ENCODE assay signal across 24 cellular contexts in genomic region chr15:97126556-97127233, GRCh38.
DNase-seq lines count a peak whose midpoint lies in the region; ATAC-seq, FAIRE-seq and TF ChIP-seq lines count a peak whose summit lies in the region.
"Had no signal": no experiment of that assay in that cellular context is flagged by ENCODE, and none has a peak within 500 bp of the region (broad histone marks: within the 10 kb centered on the region; RNA-seq: fewer than 3 reads in every experiment).

No MANE protein-coding gene starts in this region.

- H3K4me3 Mint-ChIP-seq in GM23338, result no peak overlapping the region
- H3K4me3 Mint-ChIP-seq in CD8-positive, alpha-beta T cell, result no peak overlapping the region
- H3K4me3 Mint-ChIP-seq: activated T-cell treated with anti-CD3 and anti-CD28 coated beads, Interleukin-2, amount 50 U/mL, for 72 hours; CD8-positive, alpha-beta memory T cell; neural crest cell had no signal

- H3K9ac ChIP-seq in H1 (replicated peaks in 1 of 4; ENCODE audit: extremely low read depth in 1 of 4, low read depth in 3 of 4, low read length in 3 of 4) (no peak overlapping the region), trophoblast cell (ENCODE audit: low read length) (no peak overlapping the region)

- no peaks in the 10 kb centered on the region for H3K27me3 Mint-ChIP-seq in GM23338 (ENCODE audit: insufficient read depth, low read depth, poor library complexity)
- no peaks in the 10 kb centered on the region for H3K27me3 Mint-ChIP-seq in CD8-positive, alpha-beta T cell (ENCODE audit: low read depth)
- H3K27me3 Mint-ChIP-seq: CD8-positive, alpha-beta memory T cell had no signal

- H3K4ac ChIP-seq in H1 (replicated peaks; ENCODE audit: insufficient read length, low read depth, low read length) (no peak overlapping the region), trophoblast cell (ENCODE audit: low read depth, low read length) (no peak overlapping the region)

- H3K4me3 ChIP-seq in GM23338 (no peak overlapping the region), H1 (ENCODE audit: extremely low read depth in 1 of 4, insufficient read depth in 2 of 4, low read depth in 3 of 4, low read length in 4 of 4) (no peak overlapping the region), trophoblast cell (ENCODE audit: low read depth, low read length) (no peak overlapping the region)
- no peak overlapping the region for H3K4me3 ChIP-seq in CD8-positive, alpha-beta T cell (ENCODE audit: low read depth, low read length)
- H3K4me3 ChIP-seq: ascending aorta, psoas muscle, thyroid gland had no signal

- CTCF ChIA-PET in H1 (lab: Charles Lee; ENCODE audit: partially characterized antibody), result interaction anchor here (0.7 to 3.0 kb wide), 11 partner anchors 9 to 547 kb away, joined by 3 to 12 read pairs (median 3); no protein-coding TSS in a partner anchor
- CTCF ChIA-PET in CD8-positive, alpha-beta T cell (lab: Charles Lee), result no interaction called here

- H3K9me2 ChIP-seq in GM23338 (ENCODE audit: insufficient read depth), result no peaks in the 10 kb centered on the region

- TF ChIP-seq POLR2A in H1 (IDR thresholded peaks at IDR 0.05; ENCODE audit: control extremely low read depth in 1 of 2, low read depth in 2 of 2, low read length in 2 of 2), result no peak

- 89% methylated on average over 4 of the region's 4 CpGs; no CpG with 5 or more reads in 1 of the 2 experiments for WGBS in H1 (ENCODE audit: extremely low coverage in 1 of 2, insufficient coverage in 1 of 2, insufficient read length in 1 of 2, insufficient replicate concordance in 2 of 2, low coverage in 1 of 2, low lambda C conversion rate in 2 of 2, missing lambda C conversion rate in 1 of 2), 2 experiments
- no CpG with 5 or more reads among the region's 4 CpGs for WGBS in trophoblast cell (ENCODE audit: extremely low coverage, insufficient coverage, insufficient read length)

- H3K23ac ChIP-seq in H1 (ENCODE audit: insufficient read length), result no peak overlapping the region
- no peak overlapping the region for H3K23ac ChIP-seq in trophoblast cell (ENCODE audit: low read length)

- no peak overlapping the region for H2AFZ ChIP-seq in GM23338
- peak overlapping the region; percentile 80 for H2AFZ ChIP-seq in H1 (ENCODE audit: low read length)
- H2AFZ ChIP-seq in trophoblast cell (ENCODE audit: insufficient read depth, low read length, poor library complexity), result no peak overlapping the region

- H3K4me2 ChIP-seq in GM23338 (no peak overlapping the region), H1 (ENCODE audit: insufficient read depth in 1 of 2, low read depth in 2 of 2, low read length in 2 of 2) (no peak overlapping the region), trophoblast cell (ENCODE audit: low read length) (peak overlapping the region; percentile 20)

- no peak overlapping the region for H4K8ac ChIP-seq in H1 (ENCODE audit: extremely low read depth, insufficient read depth, low read length)
- no peak overlapping the region for H4K8ac ChIP-seq in trophoblast cell (ENCODE audit: low read depth, low read length)

- no peaks in the 10 kb centered on the region for H3K4me1 Mint-ChIP-seq in GM23338
- H3K4me1 Mint-ChIP-seq in CD8-positive, alpha-beta T cell (ENCODE audit: low read depth), result no peaks in the 10 kb centered on the region
- H3K4me1 Mint-ChIP-seq: CD8-positive, alpha-beta memory T cell; neural crest cell had no signal

- H3K79me2 ChIP-seq in GM23338 (replicated peaks; ENCODE audit: insufficient read depth), result no peaks in the 10 kb centered on the region
- H3K79me2 ChIP-seq in H1 (ENCODE audit: control insufficient read depth in 1 of 2, insufficient read depth in 2 of 2, low read length in 2 of 2), result no peaks in the 10 kb centered on the region
- H3K79me2 ChIP-seq in trophoblast cell (ENCODE audit: control insufficient read depth, insufficient read depth, low read length, poor library complexity), result no peaks in the 10 kb centered on the region

- H4K12ac ChIP-seq in trophoblast cell (ENCODE audit: low read depth, low read length), result no peak overlapping the region

- H3K18ac ChIP-seq in H1 (ENCODE audit: extremely low read depth, low read length), result no peak overlapping the region
- H3K18ac ChIP-seq in trophoblast cell (ENCODE audit: low read length), result no peak overlapping the region

- DNase-seq in GM23338 (ENCODE audit: low spot score) (peak; percentile 18), OCI-M1 (lab: John Stamatoyannopoulos, UW) (peak; percentile 4), H1 (ENCODE audit: low read depth in 1 of 2, low spot score in 2 of 2) (no peak), trophoblast cell (peak; percentile 94 to 98), NCI-H774 (lab: John Stamatoyannopoulos, UW) (no peak)
- no peak for DNase-seq in CD8-positive, alpha-beta T cell
- DNase-seq: activated naive CD4-positive, alpha-beta T cell treated with anti-CD3 and anti-CD28 coated beads, Interleukin-2, amount 50 U/mL, for 16 hours; activated T-cell treated with anti-CD3 and anti-CD28 coated beads, Interleukin-2, amount 50 U/mL, for 72 hours; CD8-positive, alpha-beta memory T cell; cerebellar nuclear complex; effector memory CD4-positive, alpha-beta T cell; KBM-7; left colon; NCI-H187 treated with DMSO at 0.1 percent for 48 hours; NCI-H510A; psoas muscle; Right ventricle myocardium superior; stimulated activated CD4-positive, alpha-beta T cell treated with anti-CD3 and anti-CD28 coated beads, Interleukin-4, amount 100 ng/mL, for 1 hour; stimulated activated naive CD8-positive, alpha-beta T cell treated with anti-CD3 and anti-CD28 coated beads, Interleukin-15, Interleukin-2, amounts not matched to agents 100 U/mL and 50 U/mL, for 24 hours; thyroid gland had no signal

- intact Hi-C loops in CD8-positive, alpha-beta T cell (cut with DNase I, micrococcal nuclease), result no loop called here

- H2BK12ac ChIP-seq in H1 (ENCODE audit: low read depth, low read length) (no peak overlapping the region), trophoblast cell (ENCODE audit: low read length) (no peak overlapping the region)

- H3K79me1 ChIP-seq in H1 (ENCODE audit: low read depth, low read length), result no peaks in the 10 kb centered on the region
- no peaks in the 10 kb centered on the region for H3K79me1 ChIP-seq in trophoblast cell (ENCODE audit: low read length)

- H4K91ac ChIP-seq in H1 (replicated peaks; ENCODE audit: insufficient read length, low read length) (no peak overlapping the region), trophoblast cell (ENCODE audit: low read depth, low read length) (no peak overlapping the region)

- no peak overlapping the region for H2BK15ac ChIP-seq in H1 (ENCODE audit: low read length)

- H2BK5ac ChIP-seq in H1 (ENCODE audit: low read depth, low read length), result no peak overlapping the region
- no peak overlapping the region for H2BK5ac ChIP-seq in trophoblast cell (ENCODE audit: low read depth, low read length, poor library complexity)

- no peak overlapping the region for H3K14ac ChIP-seq in H1 (ENCODE audit: insufficient read length)
- no peak overlapping the region for H3K14ac ChIP-seq in trophoblast cell (ENCODE audit: low read length)

- H3K36me3 ChIP-seq in GM23338 (ENCODE audit: insufficient read depth) (no peaks in the 10 kb centered on the region), H1 (ENCODE audit: control insufficient read depth in 2 of 4, insufficient read depth in 4 of 4, low read length in 3 of 4) (no peaks in the 10 kb centered on the region), trophoblast cell (ENCODE audit: control insufficient read depth in 1 of 2, insufficient read depth in 2 of 2, low read length in 2 of 2) (no peaks in the 10 kb centered on the region)
- no peaks in the 10 kb centered on the region for H3K36me3 ChIP-seq in CD8-positive, alpha-beta T cell (ENCODE audit: insufficient read depth, low read length)
- H3K36me3 ChIP-seq: ascending aorta, thyroid gland had no signal

- H3K27ac Mint-ChIP-seq in GM23338, result no peak overlapping the region
- no peak overlapping the region for H3K27ac Mint-ChIP-seq in CD8-positive, alpha-beta T cell
- H3K27ac Mint-ChIP-seq: activated T-cell treated with anti-CD3 and anti-CD28 coated beads, Interleukin-2, amount 50 U/mL, for 72 hours; CD8-positive, alpha-beta memory T cell had no signal

- H2BK120ac ChIP-seq in H1 (replicated peaks; ENCODE audit: low read depth, low read length), result no peak overlapping the region
- H2BK120ac ChIP-seq in trophoblast cell (ENCODE audit: insufficient read depth, low read length, poor library complexity), result no peak overlapping the region

- H3K23me2 ChIP-seq in H1 (ENCODE audit: low read depth, low read length), result no peaks in the 10 kb centered on the region; the same call in 1 of the 2 replicates

- no peaks in the 10 kb centered on the region for H3K36me3 Mint-ChIP-seq in GM23338 (ENCODE audit: low read depth)
- no peaks in the 10 kb centered on the region for H3K36me3 Mint-ChIP-seq in CD8-positive, alpha-beta T cell
- H3K36me3 Mint-ChIP-seq: CD8-positive, alpha-beta memory T cell had no signal

- H3F3A ChIP-seq in GM23338 (replicated peaks; ENCODE audit: low read depth), result no peaks in the 10 kb centered on the region

- no peak overlapping the region for H2AK5ac ChIP-seq in H1 (ENCODE audit: low read depth, low read length)
- H2AK5ac ChIP-seq in trophoblast cell (ENCODE audit: low read length), result no peak overlapping the region

- POLR2A ChIA-PET in H1 (lab: Charles Lee; ENCODE audit: partially characterized antibody), result no interaction called here
- POLR2A ChIA-PET in CD8-positive, alpha-beta T cell (lab: Charles Lee), result no interaction called here

- TF ChIP-seq RAD21 in H1 (IDR thresholded peaks at IDR 0.05 in 1 of 2, conservative IDR thresholded peaks at IDR 0.05 in 1 of 2; ENCODE audit: low read depth in 2 of 2, low read length in 2 of 2), result peak in 1 of 2 experiments; percentile 20; a peak in 1 of 4 replicates

- H2BK20ac ChIP-seq in H1 (ENCODE audit: low read length), result no peak overlapping the region

- no peak overlapping the region for H3K56ac ChIP-seq in H1 (replicated peaks; ENCODE audit: insufficient read length, low read depth, low read length)

- H4K20me1 ChIP-seq in GM23338 (replicated peaks; ENCODE audit: insufficient read depth) (no peaks in the 10 kb centered on the region), H1 (replicated peaks in 1 of 2; ENCODE audit: control insufficient read depth in 1 of 2, insufficient read depth in 2 of 2, low read length in 2 of 2) (no peaks in the 10 kb centered on the region)

- no peak overlapping the region for H4K5ac ChIP-seq in H1 (ENCODE audit: insufficient read length, low read depth, low read length)

- H3K27me3 ChIP-seq in GM23338 (ENCODE audit: insufficient read depth) (no peaks in the 10 kb centered on the region), H1 (replicated peaks in 1 of 4; ENCODE audit: control insufficient read depth in 3 of 4, extremely low read depth in 1 of 4, insufficient read depth in 3 of 4, low read length in 3 of 4) (no peaks in the 10 kb centered on the region), trophoblast cell (ENCODE audit: insufficient read depth, low read length) (no peaks in the 10 kb centered on the region)
- no peaks in the 10 kb centered on the region for H3K27me3 ChIP-seq in CD8-positive, alpha-beta T cell (ENCODE audit: insufficient read depth, low read length)
- H3K27me3 ChIP-seq: ascending aorta, thyroid gland had no signal

- no peaks in the 10 kb centered on the region for H3K9me3 ChIP-seq in H1 (ENCODE audit: insufficient read depth in 2 of 2, low read depth in 1 of 2, low read length in 1 of 2)
- no peaks in the 10 kb centered on the region for H3K9me3 ChIP-seq in trophoblast cell (ENCODE audit: insufficient read depth, low read depth, low read length)
- no peaks in the 10 kb centered on the region for H3K9me3 ChIP-seq in CD8-positive, alpha-beta T cell (ENCODE audit: low read length)
- H3K9me3 ChIP-seq: ascending aorta, thyroid gland had no signal

- TF ChIP-seq EP300 in H1 (IDR thresholded peaks at IDR 0.05; ENCODE audit: borderline replicate concordance in 1 of 2, low read depth in 2 of 2, low read length in 2 of 2), result no peak

- FAIRE-seq in H1 (lab: Jason Lieb, UNC), result no peak
- FAIRE-seq: TTC549 had no signal

- ATAC-seq in GM23338 (peak; percentile 85), HG03521 (IDR thresholded peaks at IDR 0.05; ENCODE audit: unreplicated experiment) (no peak)
- no peak for ATAC-seq in CD8-positive, alpha-beta T cell
- ATAC-seq: activated T-cell treated with anti-CD3 and anti-CD28 coated beads, Interleukin-2, amount 50 U/mL, for 72 hours; left colon; psoas muscle; stimulated activated naive CD8-positive, alpha-beta T cell treated with anti-CD3 and anti-CD28 coated beads, Interleukin-15, Interleukin-2, amounts not matched to agents 100 U/mL and 50 U/mL, for 24 hours had no signal

- H3K9me3 Mint-ChIP-seq in GM23338, result no peaks in the 10 kb centered on the region
- peaks cover 8% of the 10 kb centered on the region for H3K9me3 Mint-ChIP-seq in CD8-positive, alpha-beta T cell

- H3K4me1 ChIP-seq in GM23338 (ENCODE audit: insufficient read depth) (no peaks in the 10 kb centered on the region), H1 (replicated peaks in 1 of 4; ENCODE audit: control insufficient read depth in 3 of 4, insufficient read depth in 4 of 4, low read length in 3 of 4) (no peaks in the 10 kb centered on the region), trophoblast cell (ENCODE audit: control insufficient read depth in 1 of 2, insufficient read depth in 2 of 2, low read length in 2 of 2) (peaks cover 3 to 4% of the 10 kb centered on the region in 2 experiments)
- H3K4me1 ChIP-seq in CD8-positive, alpha-beta T cell (ENCODE audit: insufficient read depth, low read length), result no peaks in the 10 kb centered on the region
- H3K4me1 ChIP-seq: ascending aorta, psoas muscle, thyroid gland had no signal

- H3K27ac ChIP-seq in GM23338 (ENCODE audit: low read depth) (no peak overlapping the region), H1 (ENCODE audit: low read depth, low read length) (no peak overlapping the region), trophoblast cell (ENCODE audit: low read depth, low read length) (no peak overlapping the region)
- no peak overlapping the region for H3K27ac ChIP-seq in CD8-positive, alpha-beta T cell (ENCODE audit: low read depth, low read length)
- H3K27ac ChIP-seq: ascending aorta, psoas muscle, thyroid gland had no signal

- TF ChIP-seq CTCF in GM23338 (conservative IDR thresholded peaks at IDR 0.05; ENCODE audit: low read depth in 2 of 2) (peak; percentile 28 to 29; a peak in 3 of 4 replicates), H1 (IDR thresholded peaks at IDR 0.05; ENCODE audit: control extremely low read depth in 1 of 3, insufficient read depth in 1 of 3, low read depth in 1 of 3, low read length in 3 of 3) (peak in 1 of 3 experiments; percentile 26; a peak in 1 of 4 replicates)
- TF ChIP-seq CTCF in CD8-positive, alpha-beta T cell (IDR thresholded peaks at IDR 0.05), result no peak

Comparison
In these comparisons a context has a peak if more than half of its experiments do, and no peak if none do; other contexts are left out.
1. DNase-seq: peak in GM23338 (single experiment), OCI-M1 (single experiment) and trophoblast cell (2 of 2); none in H1 (0 of 2), CD8-positive, alpha-beta T cell (0 of 7) and NCI-H774 (single experiment).